9 cellular contexts compared by ENCODE assay signal in genomic region chr4:140851032-140851636, GRCh38.
DNase-seq lines count a peak whose midpoint lies in the region; ATAC-seq and TF ChIP-seq lines count a peak whose summit lies in the region.
"Had no signal": no experiment of that assay in that cellular context is flagged by ENCODE, and none has a peak within 500 bp of the region (broad histone marks: within the 10 kb centered on the region; RNA-seq: fewer than 3 reads in every experiment).

No MANE protein-coding gene starts in this region.

- peaks cover 6% of the 10 kb centered on the region for H3K27me3 Mint-ChIP-seq in chondrocyte (ENCODE audit: low read depth)

- H3K4me1 Mint-ChIP-seq in chondrocyte (ENCODE audit: low read depth), result no peaks in the 10 kb centered on the region

- no peaks in the 10 kb centered on the region for H3K36me3 Mint-ChIP-seq in chondrocyte (ENCODE audit: low read depth)
- H3K36me3 Mint-ChIP-seq: activated naive CD8-positive, alpha-beta T cell had no signal

- intact Hi-C loops in upper lobe of right lung (cut with DNase I), result loop anchor here (10.0 kb wide), 1 partner anchor 496 kb away; no protein-coding TSS in a partner anchor

- H3K27ac Mint-ChIP-seq in chondrocyte (ENCODE audit: unreplicated experiment), result no peak overlapping the region
- H3K27ac Mint-ChIP-seq: activated naive CD8-positive, alpha-beta T cell had no signal

- H3K9me3 ChIP-seq in DOHH2 (ENCODE audit: control insufficient read depth, insufficient read depth, low read length) (no peaks in the 10 kb centered on the region), NT2/D1 (ENCODE audit: insufficient read depth, low read length) (no peaks in the 10 kb centered on the region), upper lobe of right lung (no peaks in the 10 kb centered on the region)

- no peak overlapping the region for H3K4me3 ChIP-seq in DOHH2 (ENCODE audit: low read length)
- H3K4me3 ChIP-seq in NT2/D1 (ENCODE audit: insufficient read length, low read depth), result no peak overlapping the region
- no peak overlapping the region for H3K4me3 ChIP-seq in upper lobe of right lung

- no peak overlapping the region for H3K9ac ChIP-seq in NT2/D1 (ENCODE audit: insufficient read length, low read depth)

- H3K9me2 ChIP-seq in DOHH2 (replicated peaks; ENCODE audit: control insufficient read depth, low read length), result no peaks in the 10 kb centered on the region

- peak; percentile 84 for ATAC-seq in GM19438 (IDR thresholded peaks at IDR 0.05; ENCODE audit: low read depth, unreplicated experiment)
- ATAC-seq in left lobe of liver, result peak; percentile 96
- peak; percentile 93 for ATAC-seq in upper lobe of right lung

- no peaks in the 10 kb centered on the region for H3K36me3 ChIP-seq in DOHH2 (ENCODE audit: control insufficient read depth, low read length)
- H3K36me3 ChIP-seq in NT2/D1 (ENCODE audit: insufficient read depth, insufficient read length, low read length), result no peaks in the 10 kb centered on the region
- no peaks in the 10 kb centered on the region for H3K36me3 ChIP-seq in upper lobe of right lung

- no peaks in the 10 kb centered on the region for H3K9me3 Mint-ChIP-seq in chondrocyte (ENCODE audit: low read depth)

- no peaks in the 10 kb centered on the region for H3F3A ChIP-seq in DOHH2 (ENCODE audit: control insufficient read depth, insufficient read depth)

- peaks cover 9% of the 10 kb centered on the region for H3K4me1 ChIP-seq in DOHH2 (ENCODE audit: control insufficient read depth, low read length)
- no peaks in the 10 kb centered on the region for H3K4me1 ChIP-seq in NT2/D1 (ENCODE audit: insufficient read depth, insufficient read length)
- no peaks in the 10 kb centered on the region for H3K4me1 ChIP-seq in upper lobe of right lung

- no peaks in the 10 kb centered on the region for H3K79me2 ChIP-seq in DOHH2 (ENCODE audit: control insufficient read depth, low read length)

- TF ChIP-seq CTCF in DOHH2 (IDR thresholded peaks at IDR 0.05; ENCODE audit: low read depth, low read length, poor library complexity, severe bottlenecking) (peak; percentile 88), chondrocyte (IDR thresholded peaks at IDR 0.05) (peak; percentile 98), upper lobe of right lung (IDR thresholded peaks at IDR 0.05) (peak; percentile 79)

- H3K27me3 ChIP-seq in DOHH2 (ENCODE audit: control insufficient read depth, low read length), result no peaks in the 10 kb centered on the region
- H3K27me3 ChIP-seq in NT2/D1 (ENCODE audit: insufficient read depth, insufficient read length), result no peaks in the 10 kb centered on the region
- H3K27me3 ChIP-seq in upper lobe of right lung, result no peaks in the 10 kb centered on the region

- H3K4me3 Mint-ChIP-seq in chondrocyte (ENCODE audit: unreplicated experiment), result no peak overlapping the region
- H3K4me3 Mint-ChIP-seq: activated naive CD8-positive, alpha-beta T cell had no signal

- H4K20me1 ChIP-seq in DOHH2 (ENCODE audit: control insufficient read depth, insufficient read depth, low read depth, low read length), result no peaks in the 10 kb centered on the region

- no peak overlapping the region for H3K4me2 ChIP-seq in DOHH2 (ENCODE audit: low read length)

- DNase-seq in HS-5 (ENCODE audit: low read depth) (peak; percentile 32), NT2/D1 (ENCODE audit: low read depth, low spot score) (peak; percentile 46), chondrocyte (ENCODE audit: low spot score) (no peak), left lobe of liver (ENCODE audit: low spot score) (no peak), upper lobe of right lung (no peak), HuH-7.5 (ENCODE audit: low spot score) (no peak)

- no peak overlapping the region for H3K27ac ChIP-seq in DOHH2 (ENCODE audit: low read depth, low read length)
- H3K27ac ChIP-seq in upper lobe of right lung, result no peak overlapping the region

Comparison
In these comparisons a context has a peak if more than half of its experiments do, and no peak if none do; other contexts are left out.
1. DNase-seq: peak in HS-5 (single experiment) and NT2/D1 (single experiment); none in chondrocyte (single experiment), left lobe of liver (single experiment), upper lobe of right lung (single experiment) and HuH-7.5 (single experiment).
2. Peak in every context shown above with its lines, with median percentiles within 50 percentile points of each other: CTCF ChIP-seq and ATAC-seq.